ENCODE assay signal across 23 cellular contexts in the genomic region with DNA sequence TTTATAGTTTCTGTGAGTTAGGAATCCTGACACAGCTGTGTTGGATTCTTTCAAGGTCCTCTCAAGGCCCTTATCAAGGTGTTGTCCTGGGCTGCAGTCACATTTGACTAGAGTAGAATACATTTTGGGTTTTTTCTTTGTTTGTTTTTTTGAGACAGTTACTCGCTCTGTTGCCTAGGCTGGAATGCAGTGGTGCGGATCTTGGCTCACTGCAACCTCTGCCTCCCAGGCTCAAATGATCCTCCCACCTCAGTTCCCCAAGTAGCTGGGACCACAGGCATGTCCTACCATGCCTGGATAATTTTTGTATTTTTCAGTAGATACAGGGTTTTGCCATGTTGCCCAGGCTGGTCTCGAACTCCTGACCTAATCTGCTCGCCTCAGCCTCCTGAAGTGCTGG. TPM values are rescaled to one million over a fixed set of nuclear protein-coding genes. Genes with fewer than 3 reads are reported as not detected.
"Had no signal": no experiment of that assay in that cellular context is flagged by ENCODE, and none has a peak within 500 bp of the region (broad histone marks: within the 10 kb centered on the region; RNA-seq: fewer than 3 reads in every experiment).

No MANE protein-coding gene starts in this region.

- H3K27ac ChIP-seq: cardiac muscle cell, dorsolateral prefrontal cortex, hepatocyte, psoas muscle, spleen, suprapubic skin had no signal

- ATAC-seq: activated CD8-positive, alpha-beta T cell treated with anti-CD3 and anti-CD28 coated beads, Interleukin-2, amount 10 ng/mL, durations not matched to agents 7 days and 5 days; left lobe of liver; psoas muscle; sciatic nerve; T-helper 17 cell had no signal

- H3K9me3 ChIP-seq: psoas muscle, spleen, suprapubic skin had no signal

- H3K4me1 Mint-ChIP-seq: activated B cell treated with CpG ODN at 0.5 μM for 24 hours, memory B cell, nephron had no signal

- H3K27me3 Mint-ChIP-seq: activated B cell treated with CpG ODN at 0.5 μM for 24 hours; activated CD4-positive, alpha-beta T cell treated with anti-CD3 and anti-CD28 coated beads, Interleukin-2, amount 10 ng/mL, durations not matched to agents 24 days and 14 days; activated naive CD8-positive, alpha-beta T cell treated with anti-CD3 and anti-CD28 coated beads, Interleukin-2, amount 10 ng/mL, durations not matched to agents 7 days and 5 days; memory B cell; stimulated activated naive CD8-positive, alpha-beta T cell treated with anti-CD3 and anti-CD28 coated beads, Interleukin-15, Interleukin-2, amounts not matched to agents 100 ng/mL and 50 ng/mL, for 24 hours; T-helper 17 cell; type B pancreatic cell had no signal

- H3K9me3 Mint-ChIP-seq: activated B cell treated with CpG ODN at 0.5 μM for 24 hours; activated CD4-positive, alpha-beta T cell treated with anti-CD3 and anti-CD28 coated beads, Interleukin-2, amount 10 ng/mL, durations not matched to agents 24 days and 14 days; activated naive CD8-positive, alpha-beta T cell treated with anti-CD3 and anti-CD28 coated beads, Interleukin-2, amount 10 ng/mL, durations not matched to agents 7 days and 5 days; memory B cell; nephron; stimulated activated naive CD8-positive, alpha-beta T cell treated with anti-CD3 and anti-CD28 coated beads, Interleukin-15, Interleukin-2, amounts not matched to agents 100 ng/mL and 50 ng/mL, for 24 hours; type B pancreatic cell had no signal

- DNase-seq: activated B cell treated with CpG ODN at 0.5 μM for 24 hours; activated CD4-positive, alpha-beta T cell treated with anti-CD3 and anti-CD28 coated beads, Interleukin-2, amount 10 ng/mL, durations not matched to agents 24 days and 14 days; activated CD8-positive, alpha-beta memory T cell treated with anti-CD3 and anti-CD28 coated beads, Interleukin-2, amount 50 U/mL, for 4 hours; activated CD8-positive, alpha-beta T cell treated with anti-CD3 and anti-CD28 coated beads, Interleukin-2, amount 10 ng/mL, durations not matched to agents 7 days and 5 days; activated gamma-delta T cell treated with Interleukin-2 at 50 U/mL for 16 hours; activated naive CD8-positive, alpha-beta T cell treated with anti-CD3 and anti-CD28 coated beads, Interleukin-2, amount 10 ng/mL, durations not matched to agents 7 days and 5 days; activated T-cell treated with anti-CD3 and anti-CD28 coated beads, Interleukin-2, amount 50 U/mL, for 48 hours; anterior cingulate cortex; dorsolateral prefrontal cortex; erythroblast; psoas muscle; spleen; T-helper 17 cell had no signal

- H3K4me3 Mint-ChIP-seq: activated B cell treated with CpG ODN at 0.5 μM for 24 hours; activated CD4-positive, alpha-beta T cell treated with anti-CD3 and anti-CD28 coated beads, Interleukin-2, amount 10 ng/mL, durations not matched to agents 24 days and 14 days; activated CD8-positive, alpha-beta T cell treated with anti-CD3 and anti-CD28 coated beads, Interleukin-2, amount 10 ng/mL, durations not matched to agents 7 days and 5 days; activated naive CD8-positive, alpha-beta T cell treated with anti-CD3 and anti-CD28 coated beads, Interleukin-2, amount 10 ng/mL, durations not matched to agents 7 days and 5 days; memory B cell; nephron; stimulated activated naive CD8-positive, alpha-beta T cell treated with anti-CD3 and anti-CD28 coated beads, Interleukin-15, Interleukin-2, amounts not matched to agents 100 ng/mL and 50 ng/mL, for 24 hours; T-helper 17 cell; type B pancreatic cell had no signal

- H3K4me3 ChIP-seq: cardiac muscle cell, dorsolateral prefrontal cortex, hepatocyte, psoas muscle, spleen, suprapubic skin had no signal

- H2AFZ ChIP-seq: hepatocyte had no signal

- H3K27me3 ChIP-seq: cardiac muscle cell, dorsolateral prefrontal cortex, hepatocyte, spleen, suprapubic skin had no signal

- H3K4me1 ChIP-seq: psoas muscle, spleen, suprapubic skin had no signal

- H3K4me2 ChIP-seq: hepatocyte had no signal

- H3K27ac Mint-ChIP-seq: activated B cell treated with CpG ODN at 0.5 μM for 24 hours; activated CD4-positive, alpha-beta T cell treated with anti-CD3 and anti-CD28 coated beads, Interleukin-2, amount 10 ng/mL, durations not matched to agents 24 days and 14 days; activated CD8-positive, alpha-beta T cell treated with anti-CD3 and anti-CD28 coated beads, Interleukin-2, amount 10 ng/mL, durations not matched to agents 7 days and 5 days; activated naive CD8-positive, alpha-beta T cell treated with anti-CD3 and anti-CD28 coated beads, Interleukin-2, amount 10 ng/mL, durations not matched to agents 7 days and 5 days; memory B cell; stimulated activated naive CD8-positive, alpha-beta T cell treated with anti-CD3 and anti-CD28 coated beads, Interleukin-15, Interleukin-2, amounts not matched to agents 100 ng/mL and 50 ng/mL, for 24 hours; T-helper 17 cell; type B pancreatic cell had no signal

RNA-seq across cellular contexts. Expression of a gene that starts 35.4 kb away (rescaled TPM):
- total RNA-seq: activated B cell treated with CpG ODN at 0.5 μM for 24 hours; activated CD4-positive, alpha-beta T cell treated with anti-CD3 and anti-CD28 coated beads, Interleukin-2, amount 10 ng/mL, durations not matched to agents 24 days and 14 days; activated CD8-positive, alpha-beta T cell treated with anti-CD3 and anti-CD28 coated beads, Interleukin-2, amount 10 ng/mL, durations not matched to agents 7 days and 5 days; activated naive CD8-positive, alpha-beta T cell treated with anti-CD3 and anti-CD28 coated beads, Interleukin-2, amount 10 ng/mL, durations not matched to agents 7 days and 5 days; dorsolateral prefrontal cortex; left lobe of liver; omental fat pad; sciatic nerve; suprapubic skin; T-helper 17 cell had no signal

RNA-seq across cellular contexts. Expression of a gene that starts 46.2 kb away (rescaled TPM):
- total RNA-seq: activated B cell treated with CpG ODN at 0.5 μM for 24 hours; activated CD4-positive, alpha-beta T cell treated with anti-CD3 and anti-CD28 coated beads, Interleukin-2, amount 10 ng/mL, durations not matched to agents 24 days and 14 days; activated CD8-positive, alpha-beta T cell treated with anti-CD3 and anti-CD28 coated beads, Interleukin-2, amount 10 ng/mL, durations not matched to agents 7 days and 5 days; activated naive CD8-positive, alpha-beta T cell treated with anti-CD3 and anti-CD28 coated beads, Interleukin-2, amount 10 ng/mL, durations not matched to agents 7 days and 5 days; cardiac muscle cell; dorsolateral prefrontal cortex; omental fat pad; suprapubic skin; T-helper 17 cell had no signal
